ENCODE assay signal across 9 cellular contexts in genomic region chr12:53726342-53726741, GRCh38. TPM values are rescaled to one million over a fixed set of nuclear protein-coding genes. Genes with fewer than 3 reads are reported as not detected.
DNase-seq lines count a peak whose midpoint lies in the region; ATAC-seq and TF ChIP-seq lines count a peak whose summit lies in the region.
"Had no signal": no experiment of that assay in that cellular context is flagged by ENCODE, and none has a peak within 500 bp of the region (broad histone marks: within the 10 kb centered on the region; RNA-seq: fewer than 3 reads in every experiment).

No MANE protein-coding gene starts in this region.

- no peak for DNase-seq in activated T-cell treated with anti-CD3 and anti-CD28 coated beads, Interleukin-2, amount 50 U/mL, for 24 hours
- no peak for DNase-seq in activated T-cell treated with anti-CD3 and anti-CD28 coated beads, Interleukin-2, amount 50 U/mL, for 1 hour
- DNase-seq in activated CD8-positive, alpha-beta T cell treated with anti-CD3 and anti-CD28 coated beads, Interleukin-2, amount 10 ng/mL, durations not matched to agents 7 days and 5 days: peak; percentile 38
- DNase-seq in kidney epithelial cell (ENCODE audit: low read depth): no peak
- no peak for DNase-seq in thyroid gland
- DNase-seq in NK-92 (lab: John Stamatoyannopoulos, UW; ENCODE audit: unreplicated experiment): no peak
- no peak for DNase-seq in DMS114 treated with DMSO at 0.1 percent for 48 hours (lab: John Stamatoyannopoulos, UW; ENCODE audit: unreplicated experiment)
- DNase-seq in mucosa of descending colon: no peak

- H3K27me3 ChIP-seq in kidney epithelial cell (ENCODE audit: control insufficient read depth, insufficient read depth, low read length): no peaks in the 10 kb centered on the region
- H3K27me3 ChIP-seq in thyroid gland: no peaks in the 10 kb centered on the region

- no peak for TF ChIP-seq POLR2A in thyroid gland (IDR thresholded peaks at IDR 0.05)

- intact Hi-C loops in thyroid gland (cut with DNase I) (no loop called here), mucosa of descending colon (cut with DNase I, micrococcal nuclease) (no loop called here)

- H3K4me3 ChIP-seq in kidney epithelial cell (ENCODE audit: low read depth, low read length): peak overlapping the region; percentile 74
- H3K4me3 ChIP-seq in thyroid gland (replicated peaks in 1 of 3): peak overlapping the region in 2 of 3 donors; percentile 44 to 83
- H3K4me3 ChIP-seq in mucosa of descending colon: no peak overlapping the region

- peaks cover 10 to 13% of the 10 kb centered on the region in 2 donors for H3K4me1 ChIP-seq in thyroid gland
- peaks cover 13% of the 10 kb centered on the region for H3K4me1 ChIP-seq in mucosa of descending colon (ENCODE audit: low read depth)

- CTCF ChIA-PET in activated CD8-positive, alpha-beta T cell treated with anti-CD3 and anti-CD28 coated beads, Interleukin-2, amount 10 ng/mL, durations not matched to agents 7 days and 5 days (lab: Charles Lee): interaction anchor here (0.6 to 14.4 kb wide), 7 partner anchors 17 to 74 kb away, joined by 3 to 342 read pairs (median 6); partner anchors contain the start of gene ATP5MC2

- no peak for TF ChIP-seq CTCF in kidney epithelial cell (IDR thresholded peaks at IDR 0.05; ENCODE audit: insufficient read depth, low read length, poor library complexity, severe bottlenecking)
- TF ChIP-seq CTCF in thyroid gland (IDR thresholded peaks at IDR 0.05): no peak
- no peak for TF ChIP-seq CTCF in mucosa of descending colon (IDR thresholded peaks at IDR 0.05)

- H3K9me3 ChIP-seq in thyroid gland (no peaks in the 10 kb centered on the region), mucosa of descending colon (no peaks in the 10 kb centered on the region)

- peak overlapping the region; percentile 88 for H3K4me3 Mint-ChIP-seq in activated T-cell treated with anti-CD3 and anti-CD28 coated beads, Interleukin-2, amount 50 U/mL, for 24 hours
- peak overlapping the region; percentile 86 for H3K4me3 Mint-ChIP-seq in activated CD8-positive, alpha-beta T cell treated with anti-CD3 and anti-CD28 coated beads, Interleukin-2, amount 10 ng/mL, durations not matched to agents 7 days and 5 days

- peak overlapping the region; percentile 42 for H3K27ac Mint-ChIP-seq in activated T-cell treated with anti-CD3 and anti-CD28 coated beads, Interleukin-2, amount 50 U/mL, for 24 hours
- H3K27ac Mint-ChIP-seq in activated CD8-positive, alpha-beta T cell treated with anti-CD3 and anti-CD28 coated beads, Interleukin-2, amount 10 ng/mL, durations not matched to agents 7 days and 5 days: peak overlapping the region; percentile 83

- H3K9me3 Mint-ChIP-seq in activated T-cell treated with anti-CD3 and anti-CD28 coated beads, Interleukin-2, amount 50 U/mL, for 24 hours: no peaks in the 10 kb centered on the region
- H3K9me3 Mint-ChIP-seq in activated CD8-positive, alpha-beta T cell treated with anti-CD3 and anti-CD28 coated beads, Interleukin-2, amount 10 ng/mL, durations not matched to agents 7 days and 5 days (ENCODE audit: insufficient read depth): no peaks in the 10 kb centered on the region

- POLR2A ChIA-PET in activated CD8-positive, alpha-beta T cell treated with anti-CD3 and anti-CD28 coated beads, Interleukin-2, amount 10 ng/mL, durations not matched to agents 7 days and 5 days (lab: Charles Lee): interaction anchor here (0.9 kb wide), 1 partner anchor 18 kb away, joined by 3 read pairs; no protein-coding TSS in a partner anchor

- peaks cover 25% of the 10 kb centered on the region for H3K36me3 Mint-ChIP-seq in activated T-cell treated with anti-CD3 and anti-CD28 coated beads, Interleukin-2, amount 50 U/mL, for 24 hours (ENCODE audit: low read depth)
- peaks cover 6% of the 10 kb centered on the region for H3K36me3 Mint-ChIP-seq in activated CD8-positive, alpha-beta T cell treated with anti-CD3 and anti-CD28 coated beads, Interleukin-2, amount 10 ng/mL, durations not matched to agents 7 days and 5 days (ENCODE audit: low read depth)

- ATAC-seq in activated CD8-positive, alpha-beta T cell treated with anti-CD3 and anti-CD28 coated beads, Interleukin-2, amount 10 ng/mL, durations not matched to agents 7 days and 5 days: no peak
- ATAC-seq in mucosa of descending colon: no peak

- H3K27ac ChIP-seq in thyroid gland: no peak overlapping the region

- 21 to 26% methylated on average over 2 of the region's 2 CpGs for WGBS in thyroid gland, 2 donors

- H3K36me3 ChIP-seq in kidney epithelial cell (ENCODE audit: control insufficient read depth, insufficient read depth, low read length): peaks cover 1% of the 10 kb centered on the region
- H3K36me3 ChIP-seq in thyroid gland: peaks cover 22 to 35% of the 10 kb centered on the region in 2 donors
- H3K36me3 ChIP-seq in mucosa of descending colon (ENCODE audit: low read depth): peaks cover 4% of the 10 kb centered on the region

- H3K4me1 Mint-ChIP-seq in activated T-cell treated with anti-CD3 and anti-CD28 coated beads, Interleukin-2, amount 50 U/mL, for 24 hours (ENCODE audit: low read depth): peaks cover 24% of the 10 kb centered on the region
- H3K4me1 Mint-ChIP-seq in activated CD8-positive, alpha-beta T cell treated with anti-CD3 and anti-CD28 coated beads, Interleukin-2, amount 10 ng/mL, durations not matched to agents 7 days and 5 days (ENCODE audit: low read depth): peaks cover 26% of the 10 kb centered on the region

- no peaks in the 10 kb centered on the region for H3K27me3 Mint-ChIP-seq in activated T-cell treated with anti-CD3 and anti-CD28 coated beads, Interleukin-2, amount 50 U/mL, for 24 hours
- H3K27me3 Mint-ChIP-seq in activated CD8-positive, alpha-beta T cell treated with anti-CD3 and anti-CD28 coated beads, Interleukin-2, amount 10 ng/mL, durations not matched to agents 7 days and 5 days (ENCODE audit: low read depth): no peaks in the 10 kb centered on the region

RNA-seq across cellular contexts. Expression of gene CALCOCO1, which starts 0.9 kb away (rescaled TPM):
- total RNA-seq in activated CD8-positive, alpha-beta T cell treated with anti-CD3 and anti-CD28 coated beads, Interleukin-2, amount 10 ng/mL, durations not matched to agents 7 days and 5 days: 10 to 100 TPM; 23.8 to 27.9 TPM
- 57.6 and 68.4 TPM in 2 replicates for total RNA-seq in kidney epithelial cell
- total RNA-seq in thyroid gland: 100 to 1,000 TPM; 153 to 212 (median 155) TPM
- 100 to 1,000 TPM in 2 of 3 donors, 10 to 100 TPM in 1; 62.2 to 235 (median 119) TPM for total RNA-seq in mucosa of descending colon

RNA-seq across cellular contexts. Expression of gene CISTR, which starts 25.4 kb away (rescaled TPM):
- total RNA-seq in activated CD8-positive, alpha-beta T cell treated with anti-CD3 and anti-CD28 coated beads, Interleukin-2, amount 10 ng/mL, durations not matched to agents 7 days and 5 days: not detected
- total RNA-seq in kidney epithelial cell (not detected in 2 replicates), thyroid gland (not detected), mucosa of descending colon (not detected)
- total RNA-seq: T-helper 1 cell treated with Interleukin-12 subunit alpha and Interleukin-12 subunit beta and Interleukin-4 antibody, amounts not matched to agents 30 ng/mL and 1 ng/mL, for 36 hours had no signal

RNA-seq across cellular contexts. Expression of gene ATP5MC2, which starts 50.5 kb away (rescaled TPM):
- total RNA-seq in activated CD8-positive, alpha-beta T cell treated with anti-CD3 and anti-CD28 coated beads, Interleukin-2, amount 10 ng/mL, durations not matched to agents 7 days and 5 days: 100 to 1,000 TPM; 241 to 247 TPM
- 235 and 299 TPM in 2 replicates for total RNA-seq in kidney epithelial cell
- total RNA-seq in thyroid gland: 100 to 1,000 TPM; 181 to 334 (median 259) TPM
- 100 to 1,000 TPM; 328 to 354 (median 349) TPM for total RNA-seq in mucosa of descending colon
